Comparison of ENCODE assay signal across 8 cellular contexts in genomic region chr6:80003841-80004198, GRCh38. TPM values are rescaled to one million over a fixed set of nuclear protein-coding genes. Genes with fewer than 3 reads are reported as not detected.
DNase-seq lines count a peak whose midpoint lies in the region; ATAC-seq, FAIRE-seq and TF ChIP-seq lines count a peak whose summit lies in the region.

No MANE protein-coding gene starts in this region.

- CTCF ChIA-PET in activated B cell treated with CpG ODN at 0.5 μM for 24 hours (lab: Charles Lee) = interaction anchor here (0.6 kb wide), 1 partner anchor 111 kb away, joined by 3 read pairs; no protein-coding TSS in a partner anchor
- CTCF ChIA-PET in naive thymus-derived CD4-positive, alpha-beta T cell (lab: Charles Lee) = interaction anchor here (0.6 to 1.7 kb wide), 2 partner anchors 55 to 1749 kb away, joined by 3 to 11 read pairs; partner anchors contain the start of gene TENT5A

- peak overlapping the region; percentile 72 for H3K4me2 ChIP-seq in MM.1S (ENCODE audit: low read depth, low read length)

- H3K36me3 Mint-ChIP-seq in activated B cell treated with CpG ODN at 0.5 μM for 24 hours (ENCODE audit: low read depth) (no peaks in the 10 kb centered on the region), endothelial cell (ENCODE audit: low read depth, unreplicated experiment) (no peaks in the 10 kb centered on the region)
- H3K36me3 Mint-ChIP-seq in naive thymus-derived CD4-positive, alpha-beta T cell = peaks cover 0 to 10% (median 0%) of the 10 kb centered on the region in 5 donors

- no peaks in the 10 kb centered on the region for H3K9me3 ChIP-seq in MM.1S (replicated peaks; ENCODE audit: insufficient read depth, low read length)
- no peaks in the 10 kb centered on the region for H3K9me3 ChIP-seq in naive thymus-derived CD4-positive, alpha-beta T cell (ENCODE audit: control insufficient read depth in 2 of 3, low read length in 3 of 3)

- peak overlapping the region; percentile 56; the same call in 1 of the 2 replicates for H3K9ac ChIP-seq in MM.1S (ENCODE audit: low read length)

- H3K4me1 Mint-ChIP-seq in activated B cell treated with CpG ODN at 0.5 μM for 24 hours (peaks cover 20% of the 10 kb centered on the region), endothelial cell (ENCODE audit: unreplicated experiment) (peaks cover 11% of the 10 kb centered on the region)
- H3K4me1 Mint-ChIP-seq in naive thymus-derived CD4-positive, alpha-beta T cell = peaks cover 2 to 38% (median 19%) of the 10 kb centered on the region in 7 donors

- H3K27ac ChIP-seq in MM.1S (ENCODE audit: low read length) = peak overlapping the region; percentile 50; the same call in 1 of the 2 replicates
- peak overlapping the region; percentile 80 for H3K27ac ChIP-seq in naive thymus-derived CD4-positive, alpha-beta T cell (ENCODE audit: low read depth, low read length)

- H3K27ac Mint-ChIP-seq in activated B cell treated with CpG ODN at 0.5 μM for 24 hours (peak overlapping the region; percentile 86), endothelial cell (ENCODE audit: unreplicated experiment) (peak overlapping the region; percentile 49)
- H3K27ac Mint-ChIP-seq in naive thymus-derived CD4-positive, alpha-beta T cell = peak overlapping the region; percentile 65 to 97 (median 94)

- 0 out of 2 replicates have a peak, but pooled peaks cover 5% of the 10 kb centered on the region for H3K36me3 ChIP-seq in MM.1S (replicated peaks; ENCODE audit: insufficient read depth, low read length)
- no peaks in the 10 kb centered on the region for H3K36me3 ChIP-seq in naive thymus-derived CD4-positive, alpha-beta T cell (ENCODE audit: control insufficient read depth in 2 of 3, insufficient read depth in 3 of 3, low read length in 3 of 3)

- H3K27me3 ChIP-seq in MM.1S (replicated peaks; ENCODE audit: insufficient read depth, low read length) = no peaks in the 10 kb centered on the region
- no peaks in the 10 kb centered on the region for H3K27me3 ChIP-seq in naive thymus-derived CD4-positive, alpha-beta T cell (ENCODE audit: control insufficient read depth in 2 of 2, insufficient read depth in 2 of 2, low read length in 2 of 2)

- peaks cover 29% of the 10 kb centered on the region for H3K79me2 ChIP-seq in MM.1S (ENCODE audit: low read length)

- TF ChIP-seq CTCF in MM.1S (IDR thresholded peaks at IDR 0.05; ENCODE audit: low read length) (no peak), activated B cell treated with CpG ODN at 0.5 μM for 24 hours (IDR thresholded peaks at IDR 0.05) (no peak), endothelial cell (IDR thresholded peaks at IDR 0.05; ENCODE audit: unreplicated experiment) (no peak)

- no peaks in the 10 kb centered on the region for H3K9me2 ChIP-seq in MM.1S (replicated peaks; ENCODE audit: insufficient read depth, low read length)

- H2AFZ ChIP-seq in MM.1S (ENCODE audit: low read length) = peak overlapping the region; percentile 86

- no peaks in the 10 kb centered on the region for H3K9me3 Mint-ChIP-seq in activated B cell treated with CpG ODN at 0.5 μM for 24 hours
- no peaks in the 10 kb centered on the region for H3K9me3 Mint-ChIP-seq in endothelial cell (ENCODE audit: unreplicated experiment)
- no peaks in the 10 kb centered on the region for H3K9me3 Mint-ChIP-seq in naive thymus-derived CD4-positive, alpha-beta T cell

- H3K4me3 Mint-ChIP-seq in activated B cell treated with CpG ODN at 0.5 μM for 24 hours (peak overlapping the region; percentile 93), endothelial cell (ENCODE audit: unreplicated experiment) (peak overlapping the region; percentile 95)
- H3K4me3 Mint-ChIP-seq in naive thymus-derived CD4-positive, alpha-beta T cell = peak overlapping the region; percentile 80 to 97 (median 90)

- no peak for TF ChIP-seq POLR2A in GM12891 (IDR thresholded peaks at IDR 0.05; ENCODE audit: low read depth, low read length)

- intact Hi-C loops in activated B cell treated with CpG ODN at 0.5 μM for 24 hours (cut with micrococcal nuclease) = loop anchor here (1.0 to 5.0 kb wide), 9 partner anchors 55 to 1748 kb away; partner anchors contain the start of genes BCKDHB, HMGN3, IRAK1BP1 and LCA5
- intact Hi-C loops in naive thymus-derived CD4-positive, alpha-beta T cell (cut with micrococcal nuclease) = loop anchor here (1.0 to 5.0 kb wide), 15 partner anchors 10 to 1748 kb away; partner anchors contain the start of genes BCKDHB (in 2 of the 2), LCA5 (in 2 of the 2), TENT5A (in 2 of the 2) and ELOVL4 (in 1 of the 2)

- FAIRE-seq in GM12891 (lab: Jason Lieb, UNC) = no peak

- H3K27me3 Mint-ChIP-seq in activated B cell treated with CpG ODN at 0.5 μM for 24 hours = no peaks in the 10 kb centered on the region
- H3K27me3 Mint-ChIP-seq in endothelial cell (ENCODE audit: unreplicated experiment) = peaks cover 5% of the 10 kb centered on the region
- H3K27me3 Mint-ChIP-seq in naive thymus-derived CD4-positive, alpha-beta T cell = peaks cover 0 to 7% (median 0%) of the 10 kb centered on the region in 5 donors

- H3K4me1 ChIP-seq in MM.1S (ENCODE audit: low read length) = peaks cover 11% of the 10 kb centered on the region
- peaks cover 9 to 10% of the 10 kb centered on the region in 2 donors for H3K4me1 ChIP-seq in naive thymus-derived CD4-positive, alpha-beta T cell (ENCODE audit: control insufficient read depth in 2 of 2, insufficient read depth in 2 of 2, low read length in 2 of 2)

- ATAC-seq in GM21360 (IDR thresholded peaks at IDR 0.05; ENCODE audit: unreplicated experiment) (peak; percentile 9), activated B cell treated with CpG ODN at 0.5 μM for 24 hours (ENCODE audit: low read depth) (peak; percentile 11)
- peak; percentile 24 for ATAC-seq in naive thymus-derived CD4-positive, alpha-beta T cell

- H4K20me1 ChIP-seq in MM.1S (ENCODE audit: insufficient read depth, low read length) = no peaks in the 10 kb centered on the region

- H3F3A ChIP-seq in MM.1S (ENCODE audit: insufficient read depth, low read length) = no peaks in the 10 kb centered on the region

- POLR2A ChIA-PET in activated B cell treated with CpG ODN at 0.5 μM for 24 hours (lab: Charles Lee) = interaction anchor here (1.1 to 1.2 kb wide), 2 partner anchors 103 to 1749 kb away, joined by 3 to 5 read pairs; partner anchors contain the start of gene BCKDHB
- POLR2A ChIA-PET in naive thymus-derived CD4-positive, alpha-beta T cell (lab: Charles Lee) = interaction anchor here (0.6 to 1.2 kb wide), 4 partner anchors 57 to 1749 kb away, joined by 3 to 7 read pairs (median 6); partner anchors contain the start of genes BCKDHB and TENT5A

- DNase-seq in COR-L47 (lab: John Stamatoyannopoulos, UW) (peak; percentile 30), MM.1S (no peak), activated B cell treated with CpG ODN at 0.5 μM for 24 hours (no peak), endothelial cell (ENCODE audit: low spot score) (no peak), EL (no peak), GM12891 (ENCODE audit: insufficient read length, low spot score) (no peak)
- DNase-seq in naive thymus-derived CD4-positive, alpha-beta T cell = peak in 3 of 9 donors; percentile 9 to 54 (median 35)

- peak overlapping the region; percentile 89 for H3K4me3 ChIP-seq in MM.1S (ENCODE audit: low read length)
- H3K4me3 ChIP-seq in naive thymus-derived CD4-positive, alpha-beta T cell (ENCODE audit: low read length) = peak overlapping the region; percentile 94

TF ChIP-seq in GM12891, 5 proteins besides CTCF, POLR2A, EP300 and RAD21:
- TF ChIP-seq POU2F2 (IDR thresholded peaks at IDR 0.05; ENCODE audit: low read depth, low read length) = no peak
- TF ChIP-seq POLR2AphosphoS5 (IDR thresholded peaks at IDR 0.05; ENCODE audit: low read depth, low read length) = no peak
- TF ChIP-seq TAF1 (IDR thresholded peaks at IDR 0.05; ENCODE audit: low read depth, low read length) = no peak
- no peak for TF ChIP-seq SPI1 (IDR thresholded peaks at IDR 0.05; ENCODE audit: low read depth, low read length)
- no peak for TF ChIP-seq PAX5 (IDR thresholded peaks at IDR 0.05; ENCODE audit: insufficient read depth, low read length, severe bottlenecking)

RNA-seq across cellular contexts. Expression of gene TTK, which starts 0.6 kb away (rescaled TPM):
- total RNA-seq in activated B cell treated with CpG ODN at 0.5 μM for 24 hours (1.9 and 2.3 TPM in 2 replicates), endothelial cell (ENCODE audit: unreplicated experiment) (6.6 TPM)
- 10 to 100 TPM in 1 of 5 experiments, 1 to 10 TPM in 1, under 1 TPM in 3; 0.13 to 22.4 (median 0.81) TPM for total RNA-seq in naive thymus-derived CD4-positive, alpha-beta T cell
- under 1 TPM in 1 of 2 donors, not detected in 1; 0.51 TPM for polyA plus RNA-seq in naive thymus-derived CD4-positive, alpha-beta T cell
- polyA plus RNA-seq in GM12891 (2012; ENCODE audit: low read depth, missing spikeins) = 14.8 TPM

RNA-seq across cellular contexts. Expression of gene ELOVL4, which starts 56.5 kb away (rescaled TPM):
- total RNA-seq in activated B cell treated with CpG ODN at 0.5 μM for 24 hours (not detected in 2 replicates), endothelial cell (ENCODE audit: unreplicated experiment) (3.3 TPM)
- under 1 TPM; 0.11 to 0.75 (median 0.37) TPM for total RNA-seq in naive thymus-derived CD4-positive, alpha-beta T cell
- 1 to 10 TPM in 1 of 2 donors, under 1 TPM in 1; 0.39 to 1.6 TPM for polyA plus RNA-seq in naive thymus-derived CD4-positive, alpha-beta T cell
- 0.04 TPM for polyA plus RNA-seq in GM12891 (2012; ENCODE audit: low read depth, missing spikeins)
